27 cellular contexts compared by ENCODE assay signal in genomic region chr15:67590191-67590590, GRCh38.
"Had no signal": no experiment of that assay in that cellular context is flagged by ENCODE, and none has a peak within 500 bp of the region (broad histone marks: within the 10 kb centered on the region; RNA-seq: fewer than 3 reads in every experiment).

No MANE protein-coding gene starts in this region.

- H3K27me3 ChIP-seq: dorsolateral prefrontal cortex, esophagus squamous epithelium, gastrocnemius medialis, heart right ventricle, left lung had no signal

- DNase-seq: dermis blood vessel endothelial cell; dorsolateral prefrontal cortex; effector CD4-positive, alpha-beta T cell; effector memory CD4-positive, alpha-beta T cell; erythroblast; esophagus squamous epithelium; foreskin fibroblast; foreskin melanocyte; gastrocnemius medialis; glutamatergic neuron; head of caudate nucleus; heart right ventricle; hippocampal formation; left cardiac atrium; left lung; left ventricle myocardium superior; lower lobe of right lung; mesenchymal stem cell; mucosa of descending colon had no signal

- H3K4me3 Mint-ChIP-seq: mesothelial cell of epicardium had no signal

- H3K4me3 ChIP-seq: coronary artery, dorsolateral prefrontal cortex, esophagus squamous epithelium, gastrocnemius medialis, heart right ventricle, left lung, lower lobe of right lung, mucosa of descending colon had no signal

- H3K27ac ChIP-seq: coronary artery, dorsolateral prefrontal cortex, epithelial cell of prostate, esophagus squamous epithelium, gastrocnemius medialis, heart right ventricle, left lung, lower lobe of right lung had no signal

- H3K9me3 Mint-ChIP-seq: mesothelial cell of epicardium had no signal

- ATAC-seq: esophagus mucosa, gastrocnemius medialis, heart right ventricle, left cardiac atrium, left lung, left ventricle myocardium superior, lower lobe of right lung, mucosa of descending colon had no signal

- FAIRE-seq: colon, endometrium, islet of Langerhans, keratinocyte had no signal

- H3K4me1 ChIP-seq: esophagus squamous epithelium, gastrocnemius medialis, heart right ventricle, left lung, lower lobe of right lung had no signal

- H3K9me3 ChIP-seq: esophagus squamous epithelium, gastrocnemius medialis, heart right ventricle, left lung, lower lobe of right lung, mucosa of descending colon had no signal

- H3K27ac Mint-ChIP-seq: mesothelial cell of epicardium had no signal
